In the genomic region with DNA sequence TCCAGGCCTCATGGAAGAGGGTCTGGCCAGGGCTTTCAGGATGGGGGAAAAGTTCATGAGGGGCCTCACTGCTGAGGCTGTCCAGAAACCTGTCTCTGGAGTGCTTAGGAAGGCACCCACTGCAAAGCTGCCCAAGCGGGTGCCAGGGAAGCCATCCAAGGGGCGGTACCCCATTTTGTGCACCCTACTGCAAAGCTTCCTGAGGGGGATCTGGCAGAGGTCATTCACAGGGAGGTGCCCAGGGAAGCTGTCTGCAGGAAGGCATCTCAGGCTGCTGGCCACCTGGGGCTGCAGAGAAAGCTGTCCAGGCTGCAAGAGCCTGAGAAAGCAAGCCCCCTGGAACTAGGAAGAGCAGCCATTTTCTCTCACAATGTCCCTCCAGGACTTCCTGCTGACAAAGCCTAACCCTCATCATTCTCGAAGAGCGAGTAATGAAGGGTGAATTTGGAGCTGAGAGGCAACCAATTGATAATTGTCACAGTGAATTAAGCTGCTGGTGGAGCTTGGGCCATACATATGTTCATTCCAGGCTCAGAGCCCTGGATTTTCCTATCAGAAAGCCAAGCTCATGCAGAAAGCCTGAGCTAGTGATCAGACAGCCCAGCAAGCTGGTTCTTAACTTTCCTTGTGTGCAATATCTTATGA, we compare ENCODE assay signal across 24 cellular contexts.
A peak's percentile ranks its signal among the peaks of the same experiment; 100 is the strongest.
DNase-seq lines count a peak whose midpoint lies in the region; ATAC-seq, FAIRE-seq and TF ChIP-seq lines count a peak whose summit lies in the region.
"Had no signal": no experiment of that assay in that cellular context is flagged by ENCODE, and none has a peak within 500 bp of the region (broad histone marks: within the 10 kb centered on the region; RNA-seq: fewer than 3 reads in every experiment).

No MANE protein-coding gene starts in this region.

- DNase-seq in A549 (ENCODE audit: low read depth in 1 of 2, low spot score in 1 of 2) = no peak
- DNase-seq in PC-3 = no peak
- no peak for DNase-seq in caudate nucleus (lab: John Stamatoyannopoulos, UW)
- peak; percentile 45 for DNase-seq in kidney tubule cell (ENCODE audit: low spot score)
- no peak for DNase-seq in GM10248 (ENCODE audit: extremely low spot score)
- DNase-seq in HCEC 1CT = no peak
- DNase-seq: ACHN; activated CD8-positive, alpha-beta T cell treated with anti-CD3 and anti-CD28 coated beads, Interleukin-2, amount 10 ng/mL, durations not matched to agents 7 days and 5 days; activated naive CD8-positive, alpha-beta T cell treated with anti-CD3 and anti-CD28 coated beads for 36 hours; CD4-positive, alpha-beta T cell; central memory CD4-positive, alpha-beta T cell; DMS79; effector CD4-positive, alpha-beta T cell; H7; KG1; left cardiac atrium; NCI-H1048; NCI-H510A treated with DMSO at 0.1 percent for 48 hours; Right ventricle myocardium superior; stimulated activated CD4-positive, alpha-beta T cell treated with anti-CD3 and anti-CD28 coated beads, Interleukin-12 subunit alpha, Interleukin-12 subunit beta, amount 100 ng/mL, for 4 hours; T-cell; thyroid gland had no signal

- no peaks in the 10 kb centered on the region for H3K9me2 ChIP-seq in PC-3 (replicated peaks; ENCODE audit: low read length)

- CTCF ChIA-PET in A549 (lab: Yijun Ruan, JAX) (interaction anchor here (0.7 to 2.0 kb wide), 3 partner anchors 10 to 20 kb away, joined by 3 to 6 read pairs (median 4); no protein-coding TSS in a partner anchor), PC-3 (lab: Charles Lee) (interaction anchor here (0.6 kb wide), 1 partner anchor 66 kb away, joined by 4 read pairs; no protein-coding TSS in a partner anchor), GM10248 (lab: Yijun Ruan, JAX) (interaction anchor here (0.6 to 4.5 kb wide), 6 partner anchors 9 to 473 kb away, joined by 3 to 19 read pairs (median 5); partner anchors contain the start of gene CDK19)

- FAIRE-seq in A549 (lab: Jason Lieb, UNC) = no peak

- no peak for TF ChIP-seq RAD21 in A549 (conservative IDR thresholded peaks at IDR 0.05 in 1 of 2, IDR thresholded peaks at IDR 0.05 in 1 of 2)

- POLR2A ChIA-PET in A549 (lab: Yijun Ruan, JAX) (no interaction called here), PC-3 (lab: Charles Lee; ENCODE audit: unreplicated experiment) (no interaction called here), GM10248 (lab: Yijun Ruan, JAX) (no interaction called here)

- no TSS peak for BruUV-seq in PC-3 (replicated peaks; lab: Mats Ljungman, UMichigan)

- no peak overlapping the region for H3K4me3 ChIP-seq in A549
- no peak overlapping the region for H3K4me3 ChIP-seq in PC-3 (ENCODE audit: low read length)
- H3K4me3 ChIP-seq: thyroid gland had no signal

- peak overlapping the region; percentile 85 for H3K9ac ChIP-seq in PC-3 (ENCODE audit: low read length)

- H3K27ac ChIP-seq in A549 = peak overlapping the region; percentile 55 to 61; a peak in 2 of 6 replicates
- peak overlapping the region; percentile 99 for H3K27ac ChIP-seq in PC-3 (ENCODE audit: low read length)
- H3K27ac ChIP-seq in caudate nucleus (ENCODE audit: low read depth, low read length) = peak overlapping the region; percentile 99
- H3K27ac ChIP-seq: thyroid gland had no signal

- H3K36me3 ChIP-seq in PC-3 (ENCODE audit: low read depth, low read length) = no peaks in the 10 kb centered on the region
- H3K36me3 ChIP-seq: thyroid gland had no signal

- ATAC-seq in A549 (no peak), PC-3 (no peak), HG02884 (IDR thresholded peaks at IDR 0.05; ENCODE audit: unreplicated experiment) (no peak), HG02870 (IDR thresholded peaks at IDR 0.05; ENCODE audit: unreplicated experiment) (no peak)
- ATAC-seq: activated CD8-positive, alpha-beta T cell treated with anti-CD3 and anti-CD28 coated beads, Interleukin-2, amount 10 ng/mL, durations not matched to agents 7 days and 5 days; left cardiac atrium; T-cell had no signal

- H3K4me2 ChIP-seq in A549 = no peak overlapping the region
- peak overlapping the region; percentile 60; the same call in 1 of the 2 replicates for H3K4me2 ChIP-seq in PC-3 (ENCODE audit: low read length)

- WGBS in A549 (ENCODE audit: missing lambda C conversion rate) = 94% methylated on average over 2 of the region's 4 CpGs

- H4K20me1 ChIP-seq in PC-3 (ENCODE audit: low read length) = no peaks in the 10 kb centered on the region

- H3K4me1 ChIP-seq in A549 (peaks cover 24% of the 10 kb centered on the region), PC-3 (ENCODE audit: insufficient read depth, low read length) (peaks cover 54% of the 10 kb centered on the region)
- H3K4me1 ChIP-seq: thyroid gland had no signal

- no peaks in the 10 kb centered on the region for H3K79me2 ChIP-seq in PC-3 (ENCODE audit: low read length)

- intact Hi-C loops in PC-3 (cut with micrococcal nuclease) = no loop called here

- peaks cover 10% of the 10 kb centered on the region; the same call in 2 of the 3 replicates for H3K9me3 ChIP-seq in A549
- H3K9me3 ChIP-seq in PC-3 (ENCODE audit: low read length) = no peaks in the 10 kb centered on the region; the same call in 1 of the 2 replicates
- H3K9me3 ChIP-seq: thyroid gland had no signal

- no peak for TF ChIP-seq EP300 in A549 (IDR thresholded peaks at IDR 0.05)

- H3F3A ChIP-seq in PC-3 (ENCODE audit: low read length, unreplicated experiment) = peaks cover 10% of the 10 kb centered on the region

- TF ChIP-seq POLR2A in A549 (IDR thresholded peaks at IDR 0.05; ENCODE audit: low read length) = no peak

- no peak overlapping the region for H2AFZ ChIP-seq in PC-3 (ENCODE audit: low read length)

- no peaks in the 10 kb centered on the region for H3K27me3 ChIP-seq in PC-3 (ENCODE audit: low read length)
- H3K27me3 ChIP-seq: thyroid gland had no signal

- TF ChIP-seq CTCF in A549 (IDR thresholded peaks at IDR 0.05) (no peak), PC-3 (conservative IDR thresholded peaks at IDR 0.05; ENCODE audit: low read depth, low read length) (no peak), GM10248 (IDR thresholded peaks at IDR 0.05; ENCODE audit: control extremely low read depth, extremely low read depth, low read depth, missing control alignments) (no peak)

TF ChIP-seq in A549, 52 proteins besides CTCF, POLR2A, EP300 and RAD21:
- TF ChIP-seq RFX5 (IDR thresholded peaks at IDR 0.05) = no peak
- no peak for TF ChIP-seq POLR2AphosphoS2 (conservative IDR thresholded peaks at IDR 0.05; ENCODE audit: low read length)
- TF ChIP-seq JUNB (IDR thresholded peaks at IDR 0.05) = no peak
- no peak for TF ChIP-seq ZNF302 (CRISPR knock-in tag; IDR thresholded peaks at IDR 0.05)
TF ChIP-seq in A549: peak in this region for 0.
